Comparison of ENCODE assay signal across 11 cellular contexts in the genomic region with DNA sequence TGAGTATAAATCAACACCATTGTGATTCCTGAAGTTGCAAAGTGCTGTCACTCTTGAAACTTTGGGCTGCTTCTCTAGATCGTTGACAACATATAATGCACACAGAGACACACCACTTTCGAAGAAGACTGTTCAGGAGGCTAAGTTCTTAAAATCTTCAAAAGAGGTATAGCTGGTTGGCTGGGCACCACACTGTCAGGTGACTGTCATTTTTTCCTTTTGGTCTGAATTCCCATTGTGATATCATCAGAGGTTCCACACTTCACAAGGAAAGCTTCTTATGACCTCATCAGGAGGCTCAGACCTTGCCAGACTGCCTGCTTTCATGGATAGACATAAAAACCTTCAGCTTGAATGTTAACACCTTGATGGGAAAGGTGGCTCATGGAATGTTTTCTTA. TPM values are rescaled to one million over a fixed set of nuclear protein-coding genes. Genes with fewer than 3 reads are reported as not detected.
"Had no signal": no experiment of that assay in that cellular context is flagged by ENCODE, and none has a peak within 500 bp of the region (broad histone marks: within the 10 kb centered on the region; RNA-seq: fewer than 3 reads in every experiment).

A gene with protein sequence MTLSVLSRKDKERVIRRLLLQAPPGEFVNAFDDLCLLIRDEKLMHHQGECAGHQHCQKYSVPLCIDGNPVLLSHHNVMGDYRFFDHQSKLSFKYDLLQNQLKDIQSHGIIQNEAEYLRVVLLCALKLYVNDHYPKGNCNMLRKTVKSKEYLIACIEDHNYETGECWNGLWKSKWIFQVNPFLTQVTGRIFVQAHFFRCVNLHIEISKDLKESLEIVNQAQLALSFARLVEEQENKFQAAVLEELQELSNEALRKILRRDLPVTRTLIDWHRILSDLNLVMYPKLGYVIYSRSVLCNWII (plus strand): TSS at position 301 of the 400 bp plus-strand sequence. CDS start 150 bp downstream, outside the sequence.
A gene with protein sequence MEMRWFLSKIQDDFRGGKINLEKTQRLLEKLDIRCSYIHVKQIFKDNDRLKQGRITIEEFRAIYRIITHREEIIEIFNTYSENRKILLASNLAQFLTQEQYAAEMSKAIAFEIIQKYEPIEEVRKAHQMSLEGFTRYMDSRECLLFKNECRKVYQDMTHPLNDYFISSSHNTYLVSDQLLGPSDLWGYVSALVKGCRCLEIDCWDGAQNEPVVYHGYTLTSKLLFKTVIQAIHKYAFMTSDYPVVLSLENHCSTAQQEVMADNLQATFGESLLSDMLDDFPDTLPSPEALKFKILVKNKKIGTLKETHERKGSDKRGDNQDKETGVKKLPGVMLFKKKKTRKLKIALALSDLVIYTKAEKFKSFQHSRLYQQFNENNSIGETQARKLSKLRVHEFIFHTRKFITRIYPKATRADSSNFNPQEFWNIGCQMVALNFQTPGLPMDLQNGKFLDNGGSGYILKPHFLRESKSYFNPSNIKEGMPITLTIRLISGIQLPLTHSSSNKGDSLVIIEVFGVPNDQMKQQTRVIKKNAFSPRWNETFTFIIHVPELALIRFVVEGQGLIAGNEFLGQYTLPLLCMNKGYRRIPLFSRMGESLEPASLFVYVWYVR (minus strand): TSS at position 194 of the 400 bp plus-strand sequence. CDS start 641 bp downstream, outside the sequence.

- H3K4me3 Mint-ChIP-seq: H9, HFFc6 had no signal

- H3K4me3 ChIP-seq: GM23248, HAP-1 had no signal

- H3K4me1 ChIP-seq: HAP-1 had no signal

- H3K36me3 ChIP-seq: HAP-1 had no signal

- H3K4me1 Mint-ChIP-seq: H9 had no signal

- FAIRE-seq: H1, H54 had no signal

- H2AFZ ChIP-seq: GM23248 had no signal

- H3K27ac Mint-ChIP-seq: H9, HFFc6 had no signal

- H3K27ac ChIP-seq: GM23248 had no signal

- DNase-seq: GM23248, GOT3, H7, H9, HCEC 1CT, HFFc6 had no signal

- H3K9ac ChIP-seq: GM23248 had no signal

- ATAC-seq: HCT116 had no signal

RNA-seq across cellular contexts. Expression of the first gene that starts in this region (rescaled TPM):
- total RNA-seq: GM23248, H1, H4, H7, H9, HFFc6 had no signal
- polyA plus RNA-seq: GM23248, H1 had no signal

RNA-seq across cellular contexts. Expression of the second gene that starts in this region (rescaled TPM):
- total RNA-seq: GM23248, H1, H4, H7, H9, HFFc6 had no signal
- polyA plus RNA-seq: GM23248, H1 had no signal
